In genomic region chr1:8374812-8375211, GRCh38 we compare ENCODE assay signal across 7 cellular contexts. TPM values are rescaled to one million over a fixed set of nuclear protein-coding genes. Genes with fewer than 3 reads are reported as not detected.
DNase-seq lines count a peak whose midpoint lies in the region; ATAC-seq and TF ChIP-seq lines count a peak whose summit lies in the region.

No MANE protein-coding gene starts in this region.

- H3K27ac ChIP-seq in lower lobe of right lung = peak overlapping the region; percentile 78

- no peaks in the 10 kb centered on the region for H3K9me3 ChIP-seq in lower lobe of right lung

- DNase-seq in EH (ENCODE audit: low read depth) (peak; percentile 57), LHCN-M2 (ENCODE audit: low read depth) (peak; percentile 66), amniotic epithelial cell (ENCODE audit: low read depth) (peak; percentile 70), lower lobe of right lung (no peak), ureter (ENCODE audit: low spot score) (no peak), omental fat pad (ENCODE audit: low spot score) (no peak)

- intact Hi-C loops in lower lobe of right lung (cut with DNase I) = no loop called here

- peaks cover 29% of the 10 kb centered on the region for H3K36me3 ChIP-seq in lower lobe of right lung

- ATAC-seq in lower lobe of right lung = peak in 1 of 2 donors; percentile 29
- ATAC-seq in GM18858 (IDR thresholded peaks at IDR 0.05; ENCODE audit: unreplicated experiment) = no peak
- no peak for ATAC-seq in omental fat pad (ENCODE audit: low FRiP score)

- H3K27me3 ChIP-seq in lower lobe of right lung (ENCODE audit: low read depth) = no peaks in the 10 kb centered on the region

- TF ChIP-seq CTCF in lower lobe of right lung (IDR thresholded peaks at IDR 0.05) (peak; percentile 26), omental fat pad (IDR thresholded peaks at IDR 0.05) (no peak)

- peaks cover 89% of the 10 kb centered on the region for H3K4me1 ChIP-seq in lower lobe of right lung

- no peak overlapping the region for H3K4me3 ChIP-seq in lower lobe of right lung

RNA-seq across cellular contexts. Expression of gene SLC45A1, which starts 56.9 kb away (rescaled TPM):
- total RNA-seq in LHCN-M2 (2014; rRNA removed) (4.0 and 4.2 TPM in 2 replicates), lower lobe of right lung (0.92 TPM), ureter (3.3 TPM), omental fat pad (1 to 10 TPM in 3 of 4 donors, under 1 TPM in 1; 0.84 to 4.1 (median 2.7) TPM)
- 1.9 TPM for polyA plus RNA-seq in LHCN-M2 (2012)

Comparison
In these comparisons a context has a peak if more than half of its experiments do, and no peak if none do; other contexts are left out.
1. DNase-seq: peak in EH (single experiment), LHCN-M2 (single experiment) and amniotic epithelial cell (single experiment); none in lower lobe of right lung (single experiment), ureter (single experiment) and omental fat pad (single experiment).